ENCODE assay signal across 8 cellular contexts in genomic region chr16:30054959-30055553, GRCh38. TPM values are rescaled to one million over a fixed set of nuclear protein-coding genes. Genes with fewer than 3 reads are reported as not detected.
DNase-seq lines count a peak whose midpoint lies in the region; ATAC-seq and TF ChIP-seq lines count a peak whose summit lies in the region.

No MANE protein-coding gene starts in this region.

- in situ Hi-C loops in brain microvascular endothelial cell (cut with HindIII; ENCODE audit: low pct_ligation_motif_present, low sequenced_read_pairs), result no loop called here

- DNase-seq in activated T-cell treated with anti-CD3 and anti-CD28 coated beads for 1 hour (ENCODE audit: low read depth), result peak; percentile 27
- no peak for DNase-seq in activated T-cell treated with anti-CD3 and anti-CD28 coated beads for 4 hours
- DNase-seq in SK-N-DZ (ENCODE audit: low spot score), result peak; percentile 52
- DNase-seq in brain microvascular endothelial cell, result no peak
- DNase-seq in naive B cell, result no peak
- no peak for DNase-seq in COR-L47 (lab: John Stamatoyannopoulos, UW)

- TF ChIP-seq CTCF in brain microvascular endothelial cell (IDR thresholded peaks at IDR 0.05; ENCODE audit: low read depth, low read length, missing control alignments), result peak; percentile 78

- H3K27ac Mint-ChIP-seq in naive B cell, result peak overlapping the region in 1 of 6 donors; percentile 32

- H3K27ac ChIP-seq in brain microvascular endothelial cell, result no peak overlapping the region

- H3K36me3 Mint-ChIP-seq in naive B cell, result no peaks in the 10 kb centered on the region

- H3K36me3 ChIP-seq in brain microvascular endothelial cell (replicated peaks), result peaks cover 6% of the 10 kb centered on the region

- peak overlapping the region in 5 of 8 donors; percentile 15 to 77 (median 52) for H3K4me3 Mint-ChIP-seq in naive B cell

- peaks cover 10 to 23% (median 10%) of the 10 kb centered on the region in 3 donors for H3K4me1 Mint-ChIP-seq in naive B cell

- ATAC-seq in naive B cell (ENCODE audit: low read depth in 2 of 2) (peak; percentile 31 to 50), HG03108 (IDR thresholded peaks at IDR 0.05; ENCODE audit: unreplicated experiment) (no peak), GM18907 (IDR thresholded peaks at IDR 0.05; ENCODE audit: unreplicated experiment) (no peak)

- no peaks in the 10 kb centered on the region for H3K9me3 Mint-ChIP-seq in naive B cell

- H3K27me3 ChIP-seq in brain microvascular endothelial cell (replicated peaks), result no peaks in the 10 kb centered on the region

- no peak overlapping the region for H3K4me3 ChIP-seq in brain microvascular endothelial cell (ENCODE audit: low read depth, low read length)

- H3K27me3 Mint-ChIP-seq in naive B cell, result no peaks in the 10 kb centered on the region

RNA-seq across cellular contexts. Expression of gene ALDOA, which starts 10.5 kb away (rescaled TPM):
- polyA plus RNA-seq in SK-N-DZ (2014; cell fraction: cytosol; rRNA removed), result 834 and 905 TPM in 2 replicates
- polyA plus RNA-seq in SK-N-DZ (2014; cell fraction: nucleus; rRNA removed), result 282 and 332 TPM in 2 replicates
- polyA plus RNA-seq in naive B cell (ENCODE audit: low read depth in 6 of 6), result 100 to 1,000 TPM; 627 to 911 (median 721) TPM

RNA-seq across cellular contexts. Expression of gene PPP4C, which starts 20.7 kb away (rescaled TPM):
- 143 and 189 TPM in 2 replicates for polyA plus RNA-seq in SK-N-DZ (2014; cell fraction: cytosol; rRNA removed)
- polyA plus RNA-seq in SK-N-DZ (2014; cell fraction: nucleus; rRNA removed), result 132 and 167 TPM in 2 replicates
- 100 to 1,000 TPM; 180 to 273 (median 206) TPM for polyA plus RNA-seq in naive B cell (ENCODE audit: low read depth in 6 of 6)

RNA-seq across cellular contexts. Expression of gene TLCD3B, which starts 24.0 kb away (rescaled TPM):
- polyA plus RNA-seq in SK-N-DZ (2014; cell fraction: cytosol; rRNA removed), result 20.1 and 22.4 TPM in 2 replicates
- 46.9 and 66.3 TPM in 2 replicates for polyA plus RNA-seq in SK-N-DZ (2014; cell fraction: nucleus; rRNA removed)
- not detected for polyA plus RNA-seq in naive B cell (ENCODE audit: low read depth in 6 of 6)

RNA-seq across cellular contexts. Expression of gene C16orf92, which starts 32.1 kb away (rescaled TPM):
- not detected in 2 replicates for polyA plus RNA-seq in SK-N-DZ (2014; cell fraction: cytosol; rRNA removed)
- polyA plus RNA-seq in SK-N-DZ (2014; cell fraction: nucleus; rRNA removed), result not detected in 2 replicates
- polyA plus RNA-seq in naive B cell (ENCODE audit: low read depth in 6 of 6), result not detected

RNA-seq across cellular contexts. Expression of gene TBX6, which starts 36.7 kb away (rescaled TPM):
- polyA plus RNA-seq in SK-N-DZ (2014; cell fraction: cytosol; rRNA removed), result 4.4 and 5.4 TPM in 2 replicates
- polyA plus RNA-seq in SK-N-DZ (2014; cell fraction: nucleus; rRNA removed), result 6.4 and 6.9 TPM in 2 replicates
- under 1 TPM; 0.18 to 0.64 (median 0.41) TPM for polyA plus RNA-seq in naive B cell (ENCODE audit: low read depth in 6 of 6)

Comparison
In these comparisons a context has a peak if more than half of its experiments do, and no peak if none do; other contexts are left out.
1. DNase-seq: peak in activated T-cell treated with anti-CD3 and anti-CD28 coated beads for 1 hour (single experiment) and SK-N-DZ (single experiment); none in activated T-cell treated with anti-CD3 and anti-CD28 coated beads for 4 hours (single experiment), brain microvascular endothelial cell (single experiment), naive B cell (single experiment) and COR-L47 (single experiment).
2. ATAC-seq: peak in naive B cell (2 of 2); none in HG03108 (single experiment) and GM18907 (single experiment).